Comparison of ENCODE assay signal across 13 cellular contexts in the genomic region with DNA sequence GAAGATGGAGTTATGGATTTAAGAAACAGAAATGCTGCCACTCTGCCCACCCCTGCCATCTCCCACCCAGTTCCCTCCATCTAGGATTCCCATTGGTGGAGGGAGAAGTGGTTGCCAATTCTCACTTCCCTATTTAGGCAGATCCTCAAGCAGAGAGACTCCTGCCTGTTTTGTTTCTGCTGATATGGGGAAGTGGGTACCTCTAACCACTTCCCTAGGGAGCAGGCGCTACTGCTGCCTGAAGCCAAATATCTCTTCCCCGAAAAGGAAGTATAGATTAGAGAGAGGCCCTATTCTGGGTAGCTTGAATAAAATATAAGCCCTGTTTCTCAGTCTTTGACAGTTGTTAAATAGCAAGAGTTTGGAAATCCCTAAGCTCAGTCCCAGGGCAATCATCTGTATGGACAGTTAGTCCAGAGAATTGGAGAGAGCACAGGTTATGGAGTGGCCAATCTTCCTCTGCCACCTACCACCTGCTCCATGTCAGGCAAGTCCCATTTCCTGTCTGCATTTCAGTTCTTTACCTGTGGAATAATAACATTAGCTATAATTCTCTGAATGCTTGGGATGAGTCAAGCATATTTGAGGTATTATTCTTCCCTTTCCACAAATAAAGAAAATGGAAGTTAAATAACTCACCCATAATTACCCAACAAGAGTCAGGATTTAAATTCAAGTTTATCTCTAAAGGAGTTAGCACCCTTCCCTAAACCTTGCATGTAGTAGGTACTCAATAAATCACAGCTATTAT. TPM values are rescaled to one million over a fixed set of nuclear protein-coding genes. Genes with fewer than 3 reads are reported as not detected.
DNase-seq lines count a peak whose midpoint lies in the region; ATAC-seq and TF ChIP-seq lines count a peak whose summit lies in the region.
"Had no signal": no experiment of that assay in that cellular context is flagged by ENCODE, and none has a peak within 500 bp of the region (broad histone marks: within the 10 kb centered on the region; RNA-seq: fewer than 3 reads in every experiment).

No MANE protein-coding gene starts in this region.

- H3K27me3 Mint-ChIP-seq in mesothelial cell of epicardium (ENCODE audit: low read depth), result peaks cover 16% of the 10 kb centered on the region
- H3K27me3 Mint-ChIP-seq in activated naive CD4-positive, alpha-beta T cell treated with anti-CD3 and anti-CD28 coated beads, Interleukin-2, amount 10 ng/mL, durations not matched to agents 7 days and 5 days, result peaks cover 14% of the 10 kb centered on the region

- H3K4me3 Mint-ChIP-seq in mesothelial cell of epicardium, result no peak overlapping the region
- no peak overlapping the region for H3K4me3 Mint-ChIP-seq in activated naive CD4-positive, alpha-beta T cell treated with anti-CD3 and anti-CD28 coated beads, Interleukin-2, amount 10 ng/mL, durations not matched to agents 7 days and 5 days

- H3K9ac ChIP-seq in PC-3 (ENCODE audit: low read length), result no peak overlapping the region

- POLR2A ChIA-PET in PC-3 (lab: Charles Lee; ENCODE audit: unreplicated experiment), result no interaction called here

- H3F3A ChIP-seq in PC-3 (ENCODE audit: low read length, unreplicated experiment), result no peaks in the 10 kb centered on the region

- H4K20me1 ChIP-seq in PC-3 (ENCODE audit: low read length), result no peaks in the 10 kb centered on the region

- no peaks in the 10 kb centered on the region for H3K9me2 ChIP-seq in PC-3 (replicated peaks; ENCODE audit: low read length)

- intact Hi-C loops in Right ventricle myocardium superior (cut with DNase I) (no loop called here), left ventricle myocardium inferior (cut with micrococcal nuclease) (no loop called here), PC-3 (cut with micrococcal nuclease) (no loop called here), left cardiac atrium (cut with DNase I) (no loop called here)

- no peak overlapping the region for H3K4me2 ChIP-seq in PC-3 (ENCODE audit: low read length)
- H3K4me2 ChIP-seq: A549, smooth muscle cell had no signal

- ATAC-seq in Right ventricle myocardium superior (ENCODE audit: poor library complexity) (peak; percentile 72), PC-3 (no peak; the same call in 1 of the 2 replicates), left cardiac atrium (peak; percentile 36 to 71)
- ATAC-seq: A549 had no signal

- H3K79me2 ChIP-seq in PC-3 (ENCODE audit: low read length), result no peaks in the 10 kb centered on the region

- peaks cover 9% of the 10 kb centered on the region for H3K4me1 Mint-ChIP-seq in mesothelial cell of epicardium
- no peaks in the 10 kb centered on the region for H3K4me1 Mint-ChIP-seq in activated naive CD4-positive, alpha-beta T cell treated with anti-CD3 and anti-CD28 coated beads, Interleukin-2, amount 10 ng/mL, durations not matched to agents 7 days and 5 days

- BruUV-seq in PC-3 (replicated peaks; lab: Mats Ljungman, UMichigan), result no TSS peak

- no peak for TF ChIP-seq CTCF in left ventricle myocardium inferior (IDR thresholded peaks at IDR 0.05; ENCODE audit: borderline replicate concordance)
- no peak for TF ChIP-seq CTCF in PC-3 (conservative IDR thresholded peaks at IDR 0.05; ENCODE audit: low read depth, low read length)
- TF ChIP-seq CTCF in mesothelial cell of epicardium (IDR thresholded peaks at IDR 0.05; ENCODE audit: unreplicated experiment), result no peak

- no peak for DNase-seq in Right ventricle myocardium superior
- DNase-seq in left ventricle myocardium inferior, result no peak
- DNase-seq in PC-3, result peak; percentile 39
- DNase-seq in left cardiac atrium, result no peak
- no peak for DNase-seq in mesothelial cell of epicardium (ENCODE audit: low spot score in 2 of 2, unreplicated experiment in 2 of 2)
- DNase-seq in retina, result no peak
- DNase-seq in activated naive CD4-positive, alpha-beta T cell treated with anti-CD3 and anti-CD28 coated beads, Interleukin-2, amount 10 ng/mL, durations not matched to agents 7 days and 5 days, result no peak
- DNase-seq in NCI-H1417 treated with DMSO at 0.1 percent for 48 hours (lab: John Stamatoyannopoulos, UW), result no peak
- DNase-seq: DND-41, NCI-H446 treated with DMSO at 0.1 percent for 48 hours had no signal

- H3K4me1 ChIP-seq in left ventricle myocardium inferior (peaks cover 10% of the 10 kb centered on the region), PC-3 (ENCODE audit: insufficient read depth, low read length) (peaks cover 11% of the 10 kb centered on the region)
- H3K4me1 ChIP-seq: A549 had no signal

- H3K36me3 Mint-ChIP-seq in mesothelial cell of epicardium, result no peaks in the 10 kb centered on the region
- H3K36me3 Mint-ChIP-seq in activated naive CD4-positive, alpha-beta T cell treated with anti-CD3 and anti-CD28 coated beads, Interleukin-2, amount 10 ng/mL, durations not matched to agents 7 days and 5 days, result no peaks in the 10 kb centered on the region

- H3K27ac ChIP-seq in left ventricle myocardium inferior (replicated peaks) (no peak overlapping the region), PC-3 (ENCODE audit: low read length) (no peak overlapping the region)
- H3K27ac ChIP-seq: A549 had no signal

- no peak overlapping the region for H3K27ac Mint-ChIP-seq in mesothelial cell of epicardium
- H3K27ac Mint-ChIP-seq in activated naive CD4-positive, alpha-beta T cell treated with anti-CD3 and anti-CD28 coated beads, Interleukin-2, amount 10 ng/mL, durations not matched to agents 7 days and 5 days, result no peak overlapping the region

- no peak overlapping the region for H2AFZ ChIP-seq in PC-3 (ENCODE audit: low read length)

- no peaks in the 10 kb centered on the region for H3K9me3 Mint-ChIP-seq in mesothelial cell of epicardium
- no peaks in the 10 kb centered on the region for H3K9me3 Mint-ChIP-seq in activated naive CD4-positive, alpha-beta T cell treated with anti-CD3 and anti-CD28 coated beads, Interleukin-2, amount 10 ng/mL, durations not matched to agents 7 days and 5 days

- CTCF ChIA-PET in PC-3 (lab: Charles Lee), result no interaction called here
- CTCF ChIA-PET in activated naive CD4-positive, alpha-beta T cell treated with anti-CD3 and anti-CD28 coated beads, Interleukin-2, amount 10 ng/mL, durations not matched to agents 7 days and 5 days (lab: Charles Lee), result no interaction called here

- no peak overlapping the region for H3K4me3 ChIP-seq in left ventricle myocardium inferior
- H3K4me3 ChIP-seq in PC-3 (ENCODE audit: low read length), result no peak overlapping the region
- H3K4me3 ChIP-seq: A549, smooth muscle cell had no signal

- H3K9me3 ChIP-seq in left ventricle myocardium inferior (replicated peaks) (no peaks in the 10 kb centered on the region), PC-3 (ENCODE audit: low read length) (no peaks in the 10 kb centered on the region)
- H3K9me3 ChIP-seq: A549 had no signal

- no peaks in the 10 kb centered on the region for H3K36me3 ChIP-seq in left ventricle myocardium inferior
- no peaks in the 10 kb centered on the region for H3K36me3 ChIP-seq in PC-3 (ENCODE audit: low read depth, low read length)

- H3K27me3 ChIP-seq in left ventricle myocardium inferior (ENCODE audit: low read depth), result peaks cover 15% of the 10 kb centered on the region
- 0 out of 2 replicates have a peak, but pooled peaks cover under 1% of the 10 kb centered on the region for H3K27me3 ChIP-seq in PC-3 (ENCODE audit: low read length)

RNA-seq across cellular contexts. Expression of a gene that starts 2.6 kb away (rescaled TPM):
- not detected for total RNA-seq in Right ventricle myocardium superior
- total RNA-seq in left ventricle myocardium inferior, result not detected
- total RNA-seq in PC-3 (2014; rRNA removed), result not detected in 2 replicates
- total RNA-seq in left cardiac atrium, result not detected
- not detected in 3 replicates for total RNA-seq in mesothelial cell of epicardium
- total RNA-seq: myocyte had no signal

RNA-seq across cellular contexts. Expression of a gene that starts 52.5 kb away (rescaled TPM):
- 5.3 TPM for total RNA-seq in Right ventricle myocardium superior
- 7.2 TPM for total RNA-seq in left ventricle myocardium inferior
- total RNA-seq in PC-3 (2014; rRNA removed), result 25.1 and 29.8 TPM in 2 replicates
- 10 to 100 TPM; 12.5 to 16.0 TPM for total RNA-seq in left cardiac atrium
- total RNA-seq in mesothelial cell of epicardium, result 21.3 to 24.2 TPM (median 21.8 TPM) in 3 replicates
